In the genomic region with DNA sequence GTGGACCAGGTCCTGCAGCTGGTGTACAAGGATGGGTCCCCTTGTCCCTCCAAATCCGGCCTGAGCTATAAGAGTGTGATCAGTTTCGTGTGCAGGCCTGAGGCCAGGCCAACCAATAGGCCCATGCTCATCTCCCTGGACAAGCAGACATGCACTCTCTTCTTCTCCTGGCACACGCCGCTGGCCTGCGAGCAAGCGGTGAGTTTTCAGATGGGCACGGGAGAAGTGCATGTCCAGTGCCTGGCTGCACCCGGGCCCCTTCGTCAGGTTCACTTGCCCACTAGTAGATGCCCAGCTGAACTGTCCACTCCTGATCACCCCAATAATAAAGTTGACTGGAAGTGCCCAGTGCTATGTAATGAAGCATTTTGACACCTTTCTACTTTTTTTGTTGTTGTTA, we compare ENCODE assay signal across 1 cellular context.
TF ChIP-seq lines count a peak whose summit lies in the region.

No MANE protein-coding gene starts in this region.

TF ChIP-seq in HepG2, 621 proteins besides CTCF, POLR2A, EP300 and RAD21:
- TF ChIP-seq RFX3 (CRISPR knock-in tag; IDR thresholded peaks at IDR 0.05) (no peak), PRPF4 (IDR thresholded peaks at IDR 0.05; ENCODE audit: low read depth, low read length, poor library complexity, severe bottlenecking) (no peak), ZNF331 (CRISPR knock-in tag; IDR thresholded peaks at IDR 0.05) (no peak), ZZZ3 (CRISPR knock-in tag; IDR thresholded peaks at IDR 0.05; ENCODE audit: borderline replicate concordance) (no peak), RARA (CRISPR knock-in tag; IDR thresholded peaks at IDR 0.05) (no peak), DBP (CRISPR knock-in tag; IDR thresholded peaks at IDR 0.05; ENCODE audit: not compliant biosample characterization) (no peak), TCF7L2 (IDR thresholded peaks at IDR 0.05; ENCODE audit: low read depth, low read length) (no peak)
